ENCODE assay signal across 14 cellular contexts in genomic region chr1:183610053-183610452, GRCh38. TPM values are rescaled to one million over a fixed set of nuclear protein-coding genes. Genes with fewer than 3 reads are reported as not detected.
DNase-seq lines count a peak whose midpoint lies in the region; ATAC-seq and TF ChIP-seq lines count a peak whose summit lies in the region.
"Had no signal": no experiment of that assay in that cellular context is flagged by ENCODE, and none has a peak within 500 bp of the region (broad histone marks: within the 10 kb centered on the region; RNA-seq: fewer than 3 reads in every experiment).

No MANE protein-coding gene starts in this region.

- H3K4me1 ChIP-seq in transverse colon, result peaks cover 7 to 25% (median 15%) of the 10 kb centered on the region in 4 donors

- DNase-seq in NCI-H1105 treated with DMSO at 0.1 percent for 48 hours (lab: John Stamatoyannopoulos, UW) (peak; percentile 6), NCI-H1105 (lab: John Stamatoyannopoulos, UW) (no peak), cardiac fibroblast (ENCODE audit: low read depth in 2 of 2) (peak; percentile 52 to 61), kidney tubule cell (ENCODE audit: low spot score) (peak; percentile 60), transverse colon (no peak), NCI-H1417 (lab: John Stamatoyannopoulos, UW) (no peak)
- no peak for DNase-seq in stimulated activated naive CD8-positive, alpha-beta T cell treated with anti-CD3 and anti-CD28 coated beads, Interleukin-15, amount 100 ng/mL, for 72 hours
- DNase-seq in stimulated activated CD4-positive, alpha-beta T cell treated with anti-CD3 and anti-CD28 coated beads, Interleukin-2, amount 100 ng/mL, for 48 hours, result no peak
- DNase-seq: 8988T; foreskin melanocyte; MM.1S; NK-92 treated with Interleukin-12 subunit alpha and Interleukin-12 subunit beta, amount 100 ng/mL, for 24 hours had no signal

- TF ChIP-seq CTCF in cardiac fibroblast (IDR thresholded peaks at IDR 0.05; ENCODE audit: low read depth, low read length), result no peak
- TF ChIP-seq CTCF in transverse colon (IDR thresholded peaks at IDR 0.05), result no peak

- no peaks in the 10 kb centered on the region for H3K27me3 ChIP-seq in transverse colon

- peaks cover 19% of the 10 kb centered on the region for H3K27me3 Mint-ChIP-seq in stimulated activated naive CD8-positive, alpha-beta T cell treated with anti-CD3 and anti-CD28 coated beads, Interleukin-15, amount 100 ng/mL, for 72 hours

- no peaks in the 10 kb centered on the region for H3K36me3 ChIP-seq in transverse colon

- no peak overlapping the region for H3K27ac Mint-ChIP-seq in stimulated activated naive CD8-positive, alpha-beta T cell treated with anti-CD3 and anti-CD28 coated beads, Interleukin-15, amount 100 ng/mL, for 72 hours

- no peak for TF ChIP-seq EP300 in transverse colon (IDR thresholded peaks at IDR 0.05; ENCODE audit: low read depth)

- in situ Hi-C loops in transverse colon (cut with MboI; ENCODE audit: low pct_ligation_motif_present in 1 of 4, low pct_unique_long_range_greater_than_20kb in 1 of 4, low sequenced_read_pairs in 3 of 4), result no loop called here

- no peak for TF ChIP-seq POLR2A in transverse colon (IDR thresholded peaks at IDR 0.05)

- 34% methylated on average over 1 of the region's 1 CpG; no CpG with 5 or more reads in 1 of the 2 donors for WGBS in transverse colon (ENCODE audit: low coverage in 1 of 2), 2 donors

- H3K9me3 Mint-ChIP-seq in stimulated activated naive CD8-positive, alpha-beta T cell treated with anti-CD3 and anti-CD28 coated beads, Interleukin-15, amount 100 ng/mL, for 72 hours, result no peaks in the 10 kb centered on the region

- H3K4me1 Mint-ChIP-seq in stimulated activated naive CD8-positive, alpha-beta T cell treated with anti-CD3 and anti-CD28 coated beads, Interleukin-15, amount 100 ng/mL, for 72 hours, result no peaks in the 10 kb centered on the region

- H3K9me3 ChIP-seq in transverse colon, result no peaks in the 10 kb centered on the region

- ATAC-seq in stimulated activated naive CD8-positive, alpha-beta T cell treated with anti-CD3 and anti-CD28 coated beads, Interleukin-15, amount 100 ng/mL, for 72 hours, result no peak

- H3K27ac ChIP-seq in transverse colon, result peak overlapping the region; percentile 49 to 66 (median 58)

- H3K4me3 ChIP-seq in cardiac fibroblast (replicated peaks in 1 of 2; ENCODE audit: low read depth in 2 of 2, low read length in 2 of 2) (no peak overlapping the region), transverse colon (no peak overlapping the region)
- H3K4me3 ChIP-seq: lung had no signal

- intact Hi-C loops in transverse colon (cut with DNase I; ENCODE audit: low total_unique reads), result no loop called here

- no peak overlapping the region for H3K4me3 Mint-ChIP-seq in stimulated activated naive CD8-positive, alpha-beta T cell treated with anti-CD3 and anti-CD28 coated beads, Interleukin-15, amount 100 ng/mL, for 72 hours

RNA-seq across cellular contexts. Expression of gene NCF2, which starts 19.8 kb away (rescaled TPM):
- 10 to 100 TPM in 1 of 4 donors, 1 to 10 TPM in 3; 3.8 to 12.7 (median 5.6) TPM for total RNA-seq in transverse colon

RNA-seq across cellular contexts. Expression of gene ARPC5, which starts 25.5 kb away (rescaled TPM):
- total RNA-seq in transverse colon, result 100 to 1,000 TPM in 1 of 4 donors, 10 to 100 TPM in 3; 22.7 to 123 (median 74.1) TPM

RNA-seq across cellular contexts. Expression of gene APOBEC4, which starts 43.1 kb away (rescaled TPM):
- total RNA-seq in transverse colon, result under 1 TPM in 1 of 4 donors, not detected in 3; 0.14 TPM
- total RNA-seq: T-helper 2 cell treated with Interferon-gamma antibody and Interleukin-4, amounts not matched to agents 100 ng/mL and 5 ng/mL, for 36 hours had no signal

Comparison
In these comparisons a context has a peak if more than half of its experiments do, and no peak if none do; other contexts are left out.
1. DNase-seq: peak in NCI-H1105 treated with DMSO at 0.1 percent for 48 hours (single experiment), cardiac fibroblast (2 of 2) and kidney tubule cell (single experiment); none in NCI-H1105 (single experiment), transverse colon (single experiment), NCI-H1417 (0 of 3), stimulated activated naive CD8-positive, alpha-beta T cell treated with anti-CD3 and anti-CD28 coated beads, Interleukin-15, amount 100 ng/mL, for 72 hours (0 of 2) and stimulated activated CD4-positive, alpha-beta T cell treated with anti-CD3 and anti-CD28 coated beads, Interleukin-2, amount 100 ng/mL, for 48 hours (0 of 2).